ENCODE assay signal across 8 cellular contexts in the genomic region with DNA sequence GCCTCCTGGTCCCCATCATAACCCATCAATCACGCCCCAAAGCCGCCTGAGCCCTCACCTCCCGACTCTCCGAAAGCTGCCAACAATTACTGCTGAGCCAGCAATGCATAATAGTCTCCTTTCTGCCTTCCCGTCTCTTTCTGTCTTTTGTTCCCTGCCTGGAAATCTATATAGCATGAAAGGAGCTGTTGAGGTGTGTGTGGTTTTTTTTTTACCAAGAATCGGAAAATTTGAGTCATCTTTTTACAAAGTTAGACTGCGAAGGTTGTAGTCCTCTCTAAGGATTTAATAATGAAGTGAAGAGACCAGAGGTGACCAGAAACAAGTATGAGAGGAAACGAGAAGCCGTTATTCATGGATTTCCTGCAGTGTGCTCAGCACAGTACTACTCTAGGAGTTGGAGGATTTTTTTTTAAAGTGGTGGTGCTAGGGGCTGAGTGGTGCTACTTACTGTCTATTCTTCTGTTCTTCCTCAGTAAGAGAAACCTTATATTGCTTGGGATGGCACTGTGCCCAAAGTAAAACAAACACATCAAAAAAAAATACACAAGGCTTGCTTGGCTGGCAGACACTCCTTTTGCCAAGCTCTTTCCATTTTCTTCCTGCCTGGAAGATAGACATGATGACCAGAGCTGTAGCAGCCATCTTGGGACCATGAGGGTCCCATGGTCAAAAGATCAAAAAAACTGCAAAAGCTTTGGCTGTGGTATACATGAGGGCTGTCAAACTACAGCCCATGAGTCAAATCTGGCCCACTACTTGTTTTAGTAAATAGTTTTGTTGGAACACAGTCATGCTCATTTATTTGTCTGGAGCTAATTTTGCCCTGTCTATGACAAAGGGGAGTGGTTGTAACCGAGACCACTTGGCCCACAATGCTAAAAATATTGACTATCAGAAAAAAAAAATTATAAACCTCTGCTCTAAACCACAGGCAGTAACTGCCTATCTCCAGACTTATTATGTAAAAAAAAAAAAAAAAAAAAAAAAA. TPM values are rescaled to one million over a fixed set of nuclear protein-coding genes. Genes with fewer than 3 reads are reported as not detected.
DNase-seq lines count a peak whose midpoint lies in the region; TF ChIP-seq lines count a peak whose summit lies in the region.
"Had no signal": no experiment of that assay in that cellular context is flagged by ENCODE, and none has a peak within 500 bp of the region (broad histone marks: within the 10 kb centered on the region; RNA-seq: fewer than 3 reads in every experiment).

No MANE protein-coding gene starts in this region.

- H3K27ac ChIP-seq in GM23248 (peak overlapping the region; percentile 44), spleen (peak overlapping the region in 7 of 8 donors; percentile 31 to 66 (median 59)), endodermal cell (ENCODE audit: low read depth, low read length) (no peak overlapping the region)

- H3K4me1 ChIP-seq in GM23248 (ENCODE audit: insufficient read depth): peaks cover 18% of the 10 kb centered on the region
- H3K4me1 ChIP-seq in spleen: peaks cover 0 to 31% (median 14%) of the 10 kb centered on the region in 6 donors
- no peaks in the 10 kb centered on the region for H3K4me1 ChIP-seq in endodermal cell (ENCODE audit: control insufficient read depth, insufficient read depth, low read length)

- TF ChIP-seq POLR2A in spleen (IDR thresholded peaks at IDR 0.05): no peak

- 2 to 3% methylated on average over 10 of the region's 10 CpGs for WGBS in GM23248 (ENCODE audit: low coverage in 1 of 2, low lambda C conversion rate in 2 of 2, missing lambda C conversion rate in 2 of 2), 2 experiments
- WGBS in spleen, 5 donors: 8 to 15% (median 11%) methylated on average over 10 of the region's 10 CpGs
- 74 to 94% methylated on average over 5 to 10 of the region's 10 CpGs for WGBS in endodermal cell (ENCODE audit: insufficient coverage in 1 of 2, insufficient read length in 1 of 2), 2 experiments

- peak overlapping the region; percentile 94 for H2AFZ ChIP-seq in GM23248

- H3K4me3 Mint-ChIP-seq in endodermal cell: no peak overlapping the region

- peak overlapping the region; percentile 69 for H3K4me3 ChIP-seq in GM23248
- peak overlapping the region in 1 of 8 donors; percentile 23 for H3K4me3 ChIP-seq in spleen
- no peak overlapping the region for H3K4me3 ChIP-seq in endodermal cell (ENCODE audit: low read length)

- H3K9ac ChIP-seq in GM23248 (peak overlapping the region; percentile 73), endodermal cell (ENCODE audit: extremely low read depth, low read length, poor library complexity, severe bottlenecking) (no peak overlapping the region)

- no peaks in the 10 kb centered on the region for H3K36me3 Mint-ChIP-seq in endodermal cell (ENCODE audit: low read depth)

- no peaks in the 10 kb centered on the region for H3K9me2 ChIP-seq in GM23248 (ENCODE audit: insufficient read depth)

- peaks cover 5% of the 10 kb centered on the region for H3K4me1 Mint-ChIP-seq in endodermal cell

- no peaks in the 10 kb centered on the region for H4K20me1 ChIP-seq in GM23248 (ENCODE audit: insufficient read depth)

- H3F3A ChIP-seq in GM23248 (ENCODE audit: insufficient read depth): peaks cover 9% of the 10 kb centered on the region; the same call in 1 of the 2 replicates

- H3K4me2 ChIP-seq in GM23248 (ENCODE audit: unreplicated experiment): peak overlapping the region; percentile 91

- H3K9me3 ChIP-seq in GM23248 (ENCODE audit: low read depth): no peaks in the 10 kb centered on the region
- no peaks in the 10 kb centered on the region for H3K9me3 ChIP-seq in spleen
- H3K9me3 ChIP-seq in endodermal cell (ENCODE audit: control insufficient read depth, low read length): no peaks in the 10 kb centered on the region

- intact Hi-C loops in spleen (cut with DNase I; ENCODE audit: low total_unique reads): no loop called here

- in situ Hi-C loops in GM23248 (cut with MboI): loop anchor here (5.0 kb wide), 1 partner anchor 187 kb away; no protein-coding TSS in a partner anchor

- H3K36me3 ChIP-seq in GM23248 (ENCODE audit: low read depth): no peaks in the 10 kb centered on the region
- no peaks in the 10 kb centered on the region for H3K36me3 ChIP-seq in spleen
- H3K36me3 ChIP-seq in endodermal cell (ENCODE audit: control insufficient read depth, insufficient read depth, low read length): no peaks in the 10 kb centered on the region

- no peaks in the 10 kb centered on the region for H3K27me3 ChIP-seq in GM23248 (replicated peaks; ENCODE audit: insufficient read depth)
- peaks cover 0 to 10% (median 0%) of the 10 kb centered on the region in 7 donors for H3K27me3 ChIP-seq in spleen (replicated peaks in 1 of 7)
- no peaks in the 10 kb centered on the region for H3K27me3 ChIP-seq in endodermal cell (ENCODE audit: control insufficient read depth, insufficient read depth, low read length, poor library complexity, severe bottlenecking)

- H3K79me2 ChIP-seq in GM23248 (ENCODE audit: insufficient read depth): no peaks in the 10 kb centered on the region

- H3K9me3 Mint-ChIP-seq in endodermal cell: no peaks in the 10 kb centered on the region
- H3K9me3 Mint-ChIP-seq: IgD-negative memory B cell had no signal

- H3K27ac Mint-ChIP-seq in endodermal cell: no peak overlapping the region

- TF ChIP-seq CTCF in spleen (IDR thresholded peaks at IDR 0.05 in 8 of 11, conservative IDR thresholded peaks at IDR 0.05 in 3 of 11) (no peak), endodermal cell (conservative IDR thresholded peaks at IDR 0.05) (no peak)

- no peaks in the 10 kb centered on the region for H3K27me3 Mint-ChIP-seq in endodermal cell (ENCODE audit: insufficient read depth)

- DNase-seq in GM23248: peak; percentile 67
- DNase-seq in RPMI7951 (ENCODE audit: low read depth): peak; percentile 62
- DNase-seq in fibroblast of peridontal ligament (ENCODE audit: extremely low read depth): peak; percentile 60
- DNase-seq in spleen: no peak
- DNase-seq in NOMO-1 treated with DMSO at 0.1 percent for 48 hours (lab: John Stamatoyannopoulos, UW; ENCODE audit: unreplicated experiment): no peak
- DNase-seq in COR-L47 (lab: John Stamatoyannopoulos, UW): no peak
- no peak for DNase-seq in endodermal cell

RNA-seq across cellular contexts. Expression of a gene that starts 37.3 kb away (rescaled TPM):
- total RNA-seq in GM23248 (2014; rRNA removed; shearing (Covaris generic)): 5.6 and 8.9 TPM in 2 replicates
- polyA plus RNA-seq in GM23248 (2016; fragmentation: Nextera tagmentation; extraction: Ambion mirVana) (7.5 and 8.9 TPM in 2 replicates), spleen (10 to 100 TPM; 17.7 to 25.4 (median 25.1) TPM)
- total RNA-seq in RPMI7951 (2014; rRNA removed; shearing (Covaris generic)): 11.5 and 11.7 TPM in 2 replicates
- total RNA-seq in spleen (10 to 100 TPM; 17.0 to 29.6 (median 21.6) TPM), endodermal cell (10 to 100 TPM; 12.8 to 13.5 TPM)
- polyA plus RNA-seq in endodermal cell (2013, experiment 1 of 2): 8.4 TPM
- 10.6 TPM for polyA plus RNA-seq in endodermal cell (2013, experiment 2 of 2)

RNA-seq across cellular contexts. Expression of a gene that starts 55.5 kb away (rescaled TPM):
- 51.9 and 60.7 TPM in 2 replicates for total RNA-seq in GM23248 (2014; rRNA removed; shearing (Covaris generic))
- 16.8 and 19.9 TPM in 2 replicates for polyA plus RNA-seq in GM23248 (2016; fragmentation: Nextera tagmentation; extraction: Ambion mirVana)
- 71.9 and 92.0 TPM in 2 replicates for total RNA-seq in RPMI7951 (2014; rRNA removed; shearing (Covaris generic))
- 10 to 100 TPM; 58.3 to 87.9 (median 72.6) TPM for total RNA-seq in spleen
- 10 to 100 TPM in 2 of 3 donors, 1 to 10 TPM in 1; 9.5 to 11.3 (median 10.1) TPM for polyA plus RNA-seq in spleen
- total RNA-seq in endodermal cell: 10 to 100 TPM; 47.1 to 53.0 TPM
- 29.3 TPM for polyA plus RNA-seq in endodermal cell (2013, experiment 1 of 2)
- 29.4 TPM for polyA plus RNA-seq in endodermal cell (2013, experiment 2 of 2)

Comparison
In these comparisons a context has a peak if more than half of its experiments do, and no peak if none do; other contexts are left out.
1. DNase-seq: peak in GM23248 (single experiment), RPMI7951 (single experiment) and fibroblast of peridontal ligament (single experiment); none in spleen (single experiment), NOMO-1 treated with DMSO at 0.1 percent for 48 hours (single experiment), COR-L47 (single experiment) and endodermal cell (single experiment).